Comparison of ENCODE assay signal across 16 cellular contexts in genomic region chr1:28269529-28269928, GRCh38. TPM values are rescaled to one million over a fixed set of nuclear protein-coding genes. Genes with fewer than 3 reads are reported as not detected.
A peak's percentile ranks its signal among the peaks of the same experiment; 100 is the strongest.
DNase-seq lines count a peak whose midpoint lies in the region; ATAC-seq, FAIRE-seq and TF ChIP-seq lines count a peak whose summit lies in the region.
"Had no signal": no experiment of that assay in that cellular context is flagged by ENCODE, and none has a peak within 500 bp of the region (broad histone marks: within the 10 kb centered on the region; RNA-seq: fewer than 3 reads in every experiment).

No MANE protein-coding gene starts in this region.

- intact Hi-C loops in Right ventricle myocardium superior (cut with DNase I), result loop anchor here (10.0 kb wide), 1 partner anchor 45 kb away; no protein-coding TSS in a partner anchor

- peak; percentile 20 to 40 for TF ChIP-seq RAD21 in liver (IDR thresholded peaks at IDR 0.05)

- no peak overlapping the region for H3K9ac ChIP-seq in liver (ENCODE audit: low read depth in 1 of 2, low read length in 2 of 2)

- no peaks in the 10 kb centered on the region for H3K9me3 Mint-ChIP-seq in endothelial cell (ENCODE audit: unreplicated experiment)

- H3K36me3 Mint-ChIP-seq in endothelial cell (ENCODE audit: low read depth, unreplicated experiment), result peaks cover 5% of the 10 kb centered on the region

- peaks cover 22 to 53% (median 45%) of the 10 kb centered on the region in 4 donors for H3K4me1 ChIP-seq in liver (ENCODE audit: control insufficient read depth in 4 of 4, insufficient read depth in 4 of 4, low read length in 3 of 4)

- peak; percentile 42 for FAIRE-seq in GM19239 (lab: Jason Lieb, UNC)
- FAIRE-seq: GM12878, H1 had no signal

- DNase-seq in GM19239 (ENCODE audit: insufficient read length, low spot score), result no peak
- no peak for DNase-seq in endothelial cell (ENCODE audit: low spot score)
- no peak for DNase-seq in stimulated activated CD4-positive, alpha-beta T cell treated with anti-CD3 and anti-CD28 coated beads, Interleukin-2, amount 100 ng/mL, for 24 hours
- DNase-seq in stimulated activated CD4-positive, alpha-beta T cell treated with anti-CD3 and anti-CD28 coated beads, Interleukin-1b, Interleukin-23, amount 100 ng/mL, for 48 hours, result no peak
- no peak for DNase-seq in Right ventricle myocardium superior
- DNase-seq: C1 segment of cervical spinal cord; Calu3; CD4-positive, alpha-beta memory T cell; COR-L47; DMS53; DMS79 treated with DMSO at 0.1 percent for 48 hours; H7; HCEC 1CT had no signal

- WGBS in liver, result 31% methylated on average over 2 of the region's 2 CpGs

- peak overlapping the region; percentile 62 for H3K27ac Mint-ChIP-seq in endothelial cell (ENCODE audit: unreplicated experiment)

- H3K4me1 Mint-ChIP-seq in endothelial cell (ENCODE audit: unreplicated experiment), result peaks cover 21% of the 10 kb centered on the region

- no peaks in the 10 kb centered on the region for H3K27me3 Mint-ChIP-seq in endothelial cell (ENCODE audit: unreplicated experiment)
- H3K27me3 Mint-ChIP-seq: CD4-positive, alpha-beta memory T cell had no signal

- H3K9me3 ChIP-seq in liver (ENCODE audit: control insufficient read depth in 4 of 4, low read length in 3 of 4), result no peaks in the 10 kb centered on the region

- TF ChIP-seq CTCF in endothelial cell (IDR thresholded peaks at IDR 0.05; ENCODE audit: unreplicated experiment) (no peak), liver (IDR thresholded peaks at IDR 0.05; ENCODE audit: low read depth, low read length, missing input control) (no peak)

- H3K36me3 ChIP-seq in liver (ENCODE audit: control insufficient read depth in 4 of 4, insufficient read depth in 3 of 4, low read depth in 1 of 4, low read length in 3 of 4), result peaks cover 13 to 35% (median 23%) of the 10 kb centered on the region in 4 donors

- no peak overlapping the region for H3K4me3 ChIP-seq in liver (ENCODE audit: low read depth in 1 of 3, low read length in 3 of 3)
- H3K4me3 ChIP-seq: GM12878 had no signal

- H3K4me3 Mint-ChIP-seq in endothelial cell (ENCODE audit: unreplicated experiment), result no peak overlapping the region
- H3K4me3 Mint-ChIP-seq: CD4-positive, alpha-beta memory T cell had no signal

- H3K27ac ChIP-seq in liver (ENCODE audit: low read depth in 1 of 2, low read length in 2 of 2), result peak overlapping the region in 1 of 2 donors; percentile 70

- no peaks in the 10 kb centered on the region for H3K27me3 ChIP-seq in liver (ENCODE audit: control insufficient read depth in 4 of 4, insufficient read depth in 4 of 4, low read length in 3 of 4)

- ATAC-seq in Right ventricle myocardium superior (ENCODE audit: poor library complexity), result no peak
- ATAC-seq: GM12878 had no signal

TF ChIP-seq in liver, 16 proteins besides CTCF, POLR2A, EP300 and RAD21:
- TF ChIP-seq REST (IDR thresholded peaks at IDR 0.05), result no peak
- peak; percentile 40 for TF ChIP-seq YY1 (IDR thresholded peaks at IDR 0.05)
- TF ChIP-seq GABPA (IDR thresholded peaks at IDR 0.05 in 1 of 2, conservative IDR thresholded peaks at IDR 0.05 in 1 of 2), result no peak
- TF ChIP-seq SP1 (IDR thresholded peaks at IDR 0.05), result peak; percentile 28
- TF ChIP-seq RXRA (IDR thresholded peaks at IDR 0.05), result peak in 1 of 2 donors; percentile 27
- peak; percentile 72 for TF ChIP-seq FOXA2 (IDR thresholded peaks at IDR 0.05)
- TF ChIP-seq HNF4A (conservative IDR thresholded peaks at IDR 0.05), result peak; percentile 36 to 64

RNA-seq across cellular contexts. Expression of gene SESN2, which starts 10.2 kb away (rescaled TPM):
- 31.0 TPM for total RNA-seq in endothelial cell (ENCODE audit: unreplicated experiment)
- total RNA-seq in liver, result 10 to 100 TPM in 1 of 2 donors, 1 to 10 TPM in 1; 5.5 to 10.6 TPM
- polyA plus RNA-seq in liver, result 10 to 100 TPM; 10.7 to 13.0 TPM
- total RNA-seq in Right ventricle myocardium superior, result 2.6 TPM

RNA-seq across cellular contexts. Expression of gene ATP5IF1, which starts 33.6 kb away (rescaled TPM):
- total RNA-seq in endothelial cell (ENCODE audit: unreplicated experiment) (120 TPM), liver (100 to 1,000 TPM; 136 to 154 TPM), Right ventricle myocardium superior (358 TPM)
- 100 to 1,000 TPM; 181 to 456 TPM for polyA plus RNA-seq in liver

RNA-seq across cellular contexts. Expression of gene DNAJC8, which starts 36.7 kb away (rescaled TPM):
- 99.0 TPM for total RNA-seq in endothelial cell (ENCODE audit: unreplicated experiment)
- total RNA-seq in liver, result 10 to 100 TPM; 14.9 to 23.9 TPM
- polyA plus RNA-seq in liver, result 10 to 100 TPM; 26.5 to 38.6 TPM
- total RNA-seq in Right ventricle myocardium superior, result 54.9 TPM

RNA-seq across cellular contexts. Expression of gene MED18, which starts 59.3 kb away (rescaled TPM):
- total RNA-seq in endothelial cell (ENCODE audit: unreplicated experiment), result 12.4 TPM
- 10 to 100 TPM; 13.0 to 18.5 TPM for total RNA-seq in liver
- polyA plus RNA-seq in liver, result 10 to 100 TPM in 1 of 2 donors, 1 to 10 TPM in 1; 7.4 to 10.9 TPM
- 9.7 TPM for total RNA-seq in Right ventricle myocardium superior
